Comparison of ENCODE assay signal across 9 cellular contexts in the genomic region with DNA sequence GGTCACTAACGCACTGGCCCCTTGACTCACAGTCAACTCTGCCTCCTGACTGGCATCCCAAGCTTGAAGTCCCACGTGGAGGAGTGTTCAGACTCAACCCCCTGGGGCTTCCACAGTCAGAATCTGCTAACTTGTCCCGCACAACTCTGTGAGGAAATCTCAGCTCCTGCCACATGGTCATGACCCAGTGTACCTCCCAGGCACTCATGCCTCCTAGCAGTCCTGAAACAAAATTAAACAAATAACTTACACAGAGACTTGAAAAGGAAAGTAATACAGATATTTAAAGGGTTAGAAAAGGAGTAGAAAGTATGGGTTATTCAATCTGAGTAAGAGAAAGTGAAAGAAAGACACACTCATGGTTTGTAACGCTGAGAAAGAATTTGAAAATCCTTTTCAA.
A peak's percentile ranks its signal among the peaks of the same experiment; 100 is the strongest.
DNase-seq lines count a peak whose midpoint lies in the region; ATAC-seq and TF ChIP-seq lines count a peak whose summit lies in the region.
"Had no signal": no experiment of that assay in that cellular context is flagged by ENCODE, and none has a peak within 500 bp of the region (broad histone marks: within the 10 kb centered on the region; RNA-seq: fewer than 3 reads in every experiment).

No MANE protein-coding gene starts in this region.

- no peak overlapping the region for H3K27ac ChIP-seq in OCI-LY3 (ENCODE audit: low read length)
- no peak overlapping the region for H3K27ac ChIP-seq in uterus

- H2AFZ ChIP-seq in OCI-LY3 (ENCODE audit: low read depth, low read length): no peak overlapping the region

- peak; percentile 50 for ATAC-seq in GM19351 (IDR thresholded peaks at IDR 0.05; ENCODE audit: unreplicated experiment)

- H3K4me1 ChIP-seq in OCI-LY3 (ENCODE audit: low read length) (peaks cover 10% of the 10 kb centered on the region), uterus (no peaks in the 10 kb centered on the region)

- H3K27me3 ChIP-seq in GM06990 (replicated peaks; ENCODE audit: control insufficient read depth, insufficient read depth, low read length): no peaks in the 10 kb centered on the region
- no peaks in the 10 kb centered on the region for H3K27me3 ChIP-seq in OCI-LY3 (ENCODE audit: low read depth, low read length)
- H3K27me3 ChIP-seq in uterus: no peaks in the 10 kb centered on the region

- TF ChIP-seq CTCF in GM06990 (IDR thresholded peaks at IDR 0.05; ENCODE audit: insufficient read depth, low read length, poor library complexity, severe bottlenecking): no peak
- no peak for TF ChIP-seq CTCF in OCI-LY3 (IDR thresholded peaks at IDR 0.05; ENCODE audit: low read depth, low read length)
- TF ChIP-seq CTCF in fibroblast of mammary gland (conservative IDR thresholded peaks at IDR 0.05; ENCODE audit: control insufficient read depth, insufficient read depth, low read depth, low read length): no peak
- no peak for TF ChIP-seq CTCF in uterus (IDR thresholded peaks at IDR 0.05)

- H4K20me1 ChIP-seq in OCI-LY3 (ENCODE audit: insufficient read depth, low read length): no peaks in the 10 kb centered on the region

- H3K9me3 ChIP-seq in OCI-LY3 (ENCODE audit: insufficient read depth, low read length) (no peaks in the 10 kb centered on the region), uterus (no peaks in the 10 kb centered on the region)

- DNase-seq in GM06990 (ENCODE audit: extremely low read depth, insufficient read length) (peak; percentile 22), fibroblast of mammary gland (ENCODE audit: low read depth) (peak; percentile 55), activated gamma-delta T cell treated with Interleukin-2 at 50 U/mL for 16 hours (no peak), uterus (no peak), NCI-H2227 (lab: John Stamatoyannopoulos, UW; ENCODE audit: unreplicated experiment) (no peak), amygdala (lab: John Stamatoyannopoulos, UW) (no peak)
- DNase-seq: NCI-H446 had no signal

- no peak overlapping the region for H3K4me3 ChIP-seq in GM06990 (replicated peaks; ENCODE audit: low read depth, low read length)
- H3K4me3 ChIP-seq in OCI-LY3 (ENCODE audit: low read length): no peak overlapping the region
- H3K4me3 ChIP-seq in fibroblast of mammary gland (ENCODE audit: control insufficient read depth, low read depth, low read length): no peak overlapping the region
- H3K4me3 ChIP-seq in uterus: no peak overlapping the region

- intact Hi-C loops in uterus (cut with DNase I; ENCODE audit: low total_unique reads): no loop called here

- H3K36me3 ChIP-seq in GM06990 (ENCODE audit: control insufficient read depth, insufficient read depth, low read length): no peaks in the 10 kb centered on the region
- no peaks in the 10 kb centered on the region for H3K36me3 ChIP-seq in OCI-LY3 (replicated peaks; ENCODE audit: low read depth, low read length)
- no peaks in the 10 kb centered on the region for H3K36me3 ChIP-seq in uterus

- H3K9ac ChIP-seq in OCI-LY3 (ENCODE audit: low read length): no peak overlapping the region

- TF ChIP-seq POLR2A in uterus (IDR thresholded peaks at IDR 0.05): no peak

- no peaks in the 10 kb centered on the region for H3K79me2 ChIP-seq in OCI-LY3 (ENCODE audit: low read length)

- H3K4me2 ChIP-seq in OCI-LY3 (ENCODE audit: low read length): peak overlapping the region; percentile 28

Comparison
In these comparisons a context has a peak if more than half of its experiments do, and no peak if none do; other contexts are left out.
1. DNase-seq: peak in GM06990 (single experiment) and fibroblast of mammary gland (single experiment); none in activated gamma-delta T cell treated with Interleukin-2 at 50 U/mL for 16 hours (single experiment), uterus (0 of 2), NCI-H2227 (single experiment) and amygdala (0 of 56).